ENCODE assay signal across 1 cellular context in genomic region chr10:125102216-125102615, GRCh38.
A peak's percentile ranks its signal among the peaks of the same experiment; 100 is the strongest.
TF ChIP-seq lines count a peak whose summit lies in the region.

No MANE protein-coding gene starts in this region.

TF ChIP-seq in K562, 482 proteins besides CTCF, POLR2A, EP300 and RAD21 (continued from another document):
- 0 out of 2 replicates have a peak, but pooled peaks have one; percentile 18 for TF ChIP-seq CEBPG (CRISPR knock-in tag; IDR thresholded peaks at IDR 0.05)
- peak; percentile 17 to 85; a peak in 2 of 4 replicates for TF ChIP-seq CEBPG (tag; conservative IDR thresholded peaks at IDR 0.05 in 1 of 2, IDR thresholded peaks at IDR 0.05 in 1 of 2)
- TF ChIP-seq MTA2 (IDR thresholded peaks at IDR 0.05; ENCODE audit: low read depth) = no peak
